9 cellular contexts compared by ENCODE assay signal in genomic region chr17:76709077-76709950, GRCh38. TPM values are rescaled to one million over a fixed set of nuclear protein-coding genes. Genes with fewer than 3 reads are reported as not detected.
DNase-seq lines count a peak whose midpoint lies in the region; ATAC-seq and TF ChIP-seq lines count a peak whose summit lies in the region.
"Had no signal": no experiment of that assay in that cellular context is flagged by ENCODE, and none has a peak within 500 bp of the region (broad histone marks: within the 10 kb centered on the region; RNA-seq: fewer than 3 reads in every experiment).

No MANE protein-coding gene starts in this region.

- H3K4me3 ChIP-seq in CD4-positive, alpha-beta memory T cell (ENCODE audit: low read length in 2 of 2), result no peak overlapping the region
- no peak overlapping the region for H3K4me3 ChIP-seq in NB4 (ENCODE audit: low read depth, low read length)
- peak overlapping the region; percentile 70 to 75 for H3K4me3 ChIP-seq in cardiac fibroblast (replicated peaks in 1 of 2; ENCODE audit: low read depth in 2 of 2, low read length in 2 of 2)
- peak overlapping the region; percentile 57 for H3K4me3 ChIP-seq in kidney epithelial cell (ENCODE audit: low read depth, low read length)

- H3K4me3 Mint-ChIP-seq in CD4-positive, alpha-beta memory T cell, result peak overlapping the region; percentile 66 to 85 (median 79)
- H3K4me3 Mint-ChIP-seq in stimulated activated effector memory CD8-positive, alpha-beta T cell treated with anti-CD3 and anti-CD28 coated beads, Interleukin-12 subunit alpha, Interleukin-12 subunit beta, amount 100 ng/mL, for 72 hours, result peak overlapping the region; percentile 68

- no peaks in the 10 kb centered on the region for H3K9me3 Mint-ChIP-seq in CD4-positive, alpha-beta memory T cell
- no peaks in the 10 kb centered on the region for H3K9me3 Mint-ChIP-seq in stimulated activated effector memory CD8-positive, alpha-beta T cell treated with anti-CD3 and anti-CD28 coated beads, Interleukin-12 subunit alpha, Interleukin-12 subunit beta, amount 100 ng/mL, for 72 hours

- H3K36me3 ChIP-seq in CD4-positive, alpha-beta memory T cell (ENCODE audit: insufficient read depth, low read length), result peaks cover 8% of the 10 kb centered on the region
- no peaks in the 10 kb centered on the region for H3K36me3 ChIP-seq in kidney epithelial cell (ENCODE audit: control insufficient read depth, insufficient read depth, low read length)

- POLR2A ChIA-PET in CD4-positive, alpha-beta memory T cell (lab: Charles Lee; ENCODE audit: partially characterized antibody), result interaction anchor here (1.1 to 1.4 kb wide), 3 partner anchors 17 to 151 kb away, joined by 3 read pairs; partner anchors contain the start of genes JMJD6 and METTL23

- DNase-seq in CD4-positive, alpha-beta memory T cell, result no peak
- peak; percentile 41 for DNase-seq in NB4 (ENCODE audit: low read depth)
- DNase-seq in cardiac fibroblast (ENCODE audit: low read depth in 2 of 2), result peak; percentile 96 to 97
- DNase-seq in kidney epithelial cell (ENCODE audit: low read depth), result peak; percentile 97
- DNase-seq in stimulated activated effector memory CD8-positive, alpha-beta T cell treated with anti-CD3 and anti-CD28 coated beads, Interleukin-12 subunit alpha, Interleukin-12 subunit beta, amount 100 ng/mL, for 72 hours (ENCODE audit: low spot score in 2 of 2), result no peak
- no peak for DNase-seq in activated CD4-positive, alpha-beta T cell treated with anti-CD3 and anti-CD28 coated beads, Interleukin-2, amount 50 U/mL, for 4 hours

- no peak for ATAC-seq in stimulated activated effector memory CD8-positive, alpha-beta T cell treated with anti-CD3 and anti-CD28 coated beads, Interleukin-12 subunit alpha, Interleukin-12 subunit beta, amount 100 ng/mL, for 72 hours
- ATAC-seq in GM19023 (IDR thresholded peaks at IDR 0.05; ENCODE audit: unreplicated experiment) (no peak), GM18502 (IDR thresholded peaks at IDR 0.05; ENCODE audit: poor library complexity, unreplicated experiment) (no peak)

- peaks cover 10 to 12% of the 10 kb centered on the region in 2 donors for H3K36me3 Mint-ChIP-seq in CD4-positive, alpha-beta memory T cell
- H3K36me3 Mint-ChIP-seq in stimulated activated effector memory CD8-positive, alpha-beta T cell treated with anti-CD3 and anti-CD28 coated beads, Interleukin-12 subunit alpha, Interleukin-12 subunit beta, amount 100 ng/mL, for 72 hours, result peaks cover 23% of the 10 kb centered on the region

- TF ChIP-seq POLR2A in NB4 (IDR thresholded peaks at IDR 0.05; ENCODE audit: extremely low read depth, insufficient read length), result no peak

- no peak overlapping the region for H3K27ac ChIP-seq in CD4-positive, alpha-beta memory T cell (ENCODE audit: low read depth, low read length)
- H3K27ac ChIP-seq: KMS-11 had no signal

- no peak for TF ChIP-seq CTCF in NB4 (IDR thresholded peaks at IDR 0.05; ENCODE audit: low read depth, low read length)
- TF ChIP-seq CTCF in cardiac fibroblast (IDR thresholded peaks at IDR 0.05; ENCODE audit: low read depth, low read length), result no peak
- no peak for TF ChIP-seq CTCF in kidney epithelial cell (IDR thresholded peaks at IDR 0.05; ENCODE audit: insufficient read depth, low read length, poor library complexity, severe bottlenecking)

- H3K27me3 ChIP-seq in CD4-positive, alpha-beta memory T cell (ENCODE audit: insufficient read depth, low read length), result no peaks in the 10 kb centered on the region
- H3K27me3 ChIP-seq in kidney epithelial cell (ENCODE audit: control insufficient read depth, insufficient read depth, low read length), result no peaks in the 10 kb centered on the region

- CTCF ChIA-PET in CD4-positive, alpha-beta memory T cell (lab: Charles Lee; ENCODE audit: partially characterized antibody), result interaction anchor here (0.7 to 1.6 kb wide), 3 partner anchors 18 to 151 kb away, joined by 3 to 6 read pairs (median 3); no protein-coding TSS in a partner anchor

- intact Hi-C loops in CD4-positive, alpha-beta memory T cell (cut with micrococcal nuclease), result no loop called here

- H3K9me3 ChIP-seq in CD4-positive, alpha-beta memory T cell (ENCODE audit: control insufficient read depth in 1 of 2, low read length in 2 of 2), result no peaks in the 10 kb centered on the region

- H3K4me1 ChIP-seq in CD4-positive, alpha-beta memory T cell (ENCODE audit: insufficient read depth, low read length), result peaks cover 21% of the 10 kb centered on the region

- peak overlapping the region in 2 of 7 donors; percentile 51 to 64 for H3K27ac Mint-ChIP-seq in CD4-positive, alpha-beta memory T cell
- peak overlapping the region; percentile 45 for H3K27ac Mint-ChIP-seq in stimulated activated effector memory CD8-positive, alpha-beta T cell treated with anti-CD3 and anti-CD28 coated beads, Interleukin-12 subunit alpha, Interleukin-12 subunit beta, amount 100 ng/mL, for 72 hours

- H3K27me3 Mint-ChIP-seq in CD4-positive, alpha-beta memory T cell, result no peaks in the 10 kb centered on the region

- H3K4me1 Mint-ChIP-seq in CD4-positive, alpha-beta memory T cell, result peaks cover 9 to 35% (median 17%) of the 10 kb centered on the region in 4 donors
- peaks cover 37% of the 10 kb centered on the region for H3K4me1 Mint-ChIP-seq in stimulated activated effector memory CD8-positive, alpha-beta T cell treated with anti-CD3 and anti-CD28 coated beads, Interleukin-12 subunit alpha, Interleukin-12 subunit beta, amount 100 ng/mL, for 72 hours

RNA-seq across cellular contexts. Expression of gene MXRA7, which starts 1.5 kb away (rescaled TPM):
- 1 to 10 TPM; 6.3 to 9.2 TPM for total RNA-seq in CD4-positive, alpha-beta memory T cell
- 10 to 100 TPM in 1 of 2 donors, 1 to 10 TPM in 1; 5.3 to 15.0 TPM for polyA plus RNA-seq in CD4-positive, alpha-beta memory T cell
- total RNA-seq in kidney epithelial cell, result 110 and 142 TPM in 2 replicates

RNA-seq across cellular contexts. Expression of gene JMJD6, which starts 17.1 kb away (rescaled TPM):
- total RNA-seq in CD4-positive, alpha-beta memory T cell, result 10 to 100 TPM; 59.4 to 62.1 TPM
- 10 to 100 TPM; 22.1 to 40.7 TPM for polyA plus RNA-seq in CD4-positive, alpha-beta memory T cell
- total RNA-seq in kidney epithelial cell, result 21.4 and 25.8 TPM in 2 replicates

RNA-seq across cellular contexts. Expression of gene METTL23, which starts 17.3 kb away (rescaled TPM):
- total RNA-seq in CD4-positive, alpha-beta memory T cell, result 10 to 100 TPM; 75.5 to 81.4 TPM
- polyA plus RNA-seq in CD4-positive, alpha-beta memory T cell, result 100 to 1,000 TPM; 134 to 156 TPM
- total RNA-seq in kidney epithelial cell, result 32.8 TPM in 2 replicates

RNA-seq across cellular contexts. Expression of gene SRSF2, which starts 27.8 kb away (rescaled TPM):
- 100 to 1,000 TPM; 327 to 330 TPM for total RNA-seq in CD4-positive, alpha-beta memory T cell
- polyA plus RNA-seq in CD4-positive, alpha-beta memory T cell, result 100 to 1,000 TPM in 1 of 2 donors, 10 to 100 TPM in 1; 67.6 to 111 TPM
- 185 and 217 TPM in 2 replicates for total RNA-seq in kidney epithelial cell

RNA-seq across cellular contexts. Expression of gene MFSD11, which starts 28.6 kb away (rescaled TPM):
- total RNA-seq in CD4-positive, alpha-beta memory T cell, result 10 to 100 TPM; 32.7 to 37.8 TPM
- 10 to 100 TPM; 23.1 to 34.7 TPM for polyA plus RNA-seq in CD4-positive, alpha-beta memory T cell
- 17.5 and 21.2 TPM in 2 replicates for total RNA-seq in kidney epithelial cell

Comparison
In these comparisons a context has a peak if more than half of its experiments do, and no peak if none do; other contexts are left out.
1. DNase-seq: peak in NB4 (single experiment), cardiac fibroblast (2 of 2) and kidney epithelial cell (single experiment); none in CD4-positive, alpha-beta memory T cell (0 of 5), stimulated activated effector memory CD8-positive, alpha-beta T cell treated with anti-CD3 and anti-CD28 coated beads, Interleukin-12 subunit alpha, Interleukin-12 subunit beta, amount 100 ng/mL, for 72 hours (0 of 2) and activated CD4-positive, alpha-beta T cell treated with anti-CD3 and anti-CD28 coated beads, Interleukin-2, amount 50 U/mL, for 4 hours (0 of 2).
2. H3K4me3 ChIP-seq: peak in cardiac fibroblast (2 of 2) and kidney epithelial cell (single experiment); none in CD4-positive, alpha-beta memory T cell (0 of 2) and NB4 (single experiment).
3. RNA of gene MXRA7, which starts 1.5 kb away (total RNA-seq): 110 to 142 TPM in kidney epithelial cell; 6.3 to 9.2 TPM in CD4-positive, alpha-beta memory T cell; every median in the first group is over 10 times any median in the second.